ENCODE assay signal across 8 cellular contexts in the genomic region with DNA sequence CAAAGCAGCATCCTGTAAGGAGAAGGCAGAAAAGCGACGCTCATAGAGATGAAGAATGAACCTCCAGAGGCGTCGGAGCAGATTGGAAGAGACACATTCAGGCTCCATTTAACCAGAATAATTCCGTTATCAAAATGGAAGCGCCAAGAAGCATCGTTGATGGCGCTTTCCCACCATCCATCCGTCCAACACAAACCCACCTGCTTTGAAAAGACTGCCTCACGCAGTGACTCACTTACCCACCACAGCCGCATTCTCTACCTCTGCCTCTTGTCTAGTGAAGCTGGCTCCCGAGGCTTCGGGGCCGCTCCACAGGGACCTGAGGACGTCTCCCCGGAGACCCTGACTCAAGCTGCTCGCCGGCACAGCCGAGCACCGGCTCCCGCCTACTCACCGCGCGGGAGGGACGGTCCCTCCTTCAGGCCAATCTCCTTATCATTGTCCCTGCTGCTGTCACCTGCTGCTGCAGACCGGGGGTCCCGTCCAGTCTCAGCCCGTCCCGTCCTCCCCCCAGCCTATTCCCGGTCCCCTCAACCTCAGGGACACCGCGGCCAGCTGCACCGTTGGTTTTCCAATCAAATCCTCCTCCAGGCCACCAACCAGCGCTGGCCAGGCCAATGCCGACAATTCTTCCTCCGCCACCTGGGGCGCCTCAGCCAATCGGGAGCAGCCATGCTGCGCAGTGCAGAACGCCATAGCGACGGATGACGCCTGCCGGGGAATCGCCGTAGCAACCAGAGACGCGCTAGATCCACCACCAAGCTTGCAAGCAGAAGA. TPM values are rescaled to one million over a fixed set of nuclear protein-coding genes. Genes with fewer than 3 reads are reported as not detected.
DNase-seq lines count a peak whose midpoint lies in the region; ATAC-seq and TF ChIP-seq lines count a peak whose summit lies in the region.

A gene with protein sequence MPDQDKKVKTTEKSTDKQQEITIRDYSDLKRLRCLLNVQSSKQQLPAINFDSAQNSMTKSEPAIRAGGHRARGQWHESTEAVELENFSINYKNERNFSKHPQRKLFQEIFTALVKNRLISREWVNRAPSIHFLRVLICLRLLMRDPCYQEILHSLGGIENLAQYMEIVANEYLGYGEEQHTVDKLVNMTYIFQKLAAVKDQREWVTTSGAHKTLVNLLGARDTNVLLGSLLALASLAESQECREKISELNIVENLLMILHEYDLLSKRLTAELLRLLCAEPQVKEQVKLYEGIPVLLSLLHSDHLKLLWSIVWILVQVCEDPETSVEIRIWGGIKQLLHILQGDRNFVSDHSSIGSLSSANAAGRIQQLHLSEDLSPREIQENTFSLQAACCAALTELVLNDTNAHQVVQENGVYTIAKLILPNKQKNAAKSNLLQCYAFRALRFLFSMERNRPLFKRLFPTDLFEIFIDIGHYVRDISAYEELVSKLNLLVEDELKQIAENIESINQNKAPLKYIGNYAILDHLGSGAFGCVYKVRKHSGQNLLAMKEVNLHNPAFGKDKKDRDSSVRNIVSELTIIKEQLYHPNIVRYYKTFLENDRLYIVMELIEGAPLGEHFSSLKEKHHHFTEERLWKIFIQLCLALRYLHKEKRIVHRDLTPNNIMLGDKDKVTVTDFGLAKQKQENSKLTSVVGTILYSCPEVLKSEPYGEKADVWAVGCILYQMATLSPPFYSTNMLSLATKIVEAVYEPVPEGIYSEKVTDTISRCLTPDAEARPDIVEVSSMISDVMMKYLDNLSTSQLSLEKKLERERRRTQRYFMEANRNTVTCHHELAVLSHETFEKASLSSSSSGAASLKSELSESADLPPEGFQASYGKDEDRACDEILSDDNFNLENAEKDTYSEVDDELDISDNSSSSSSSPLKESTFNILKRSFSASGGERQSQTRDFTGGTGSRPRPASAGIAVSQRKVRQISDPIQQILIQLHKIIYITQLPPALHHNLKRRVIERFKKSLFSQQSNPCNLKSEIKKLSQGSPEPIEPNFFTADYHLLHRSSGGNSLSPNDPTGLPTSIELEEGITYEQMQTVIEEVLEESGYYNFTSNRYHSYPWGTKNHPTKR (minus strand): TSS at position 553 of the 777 bp plus-strand sequence. CDS start 16,501 bp downstream, outside the sequence.

- TF ChIP-seq POLR2A in gastroesophageal sphincter (IDR thresholded peaks at IDR 0.05) = no peak

- H3K4me3 ChIP-seq in KMS-11 (IDR thresholded peaks at IDR 0.05; ENCODE audit: insufficient read depth, low read depth, low read length) (peak within 1 kb of the TSS; percentile 43), gastroesophageal sphincter (peak within 1 kb of the TSS; percentile 60 to 64), neuron (ENCODE audit: low read length) (peak within 1 kb of the TSS; percentile 59)

- no peaks in the 10 kb centered on the region for H3K79me2 ChIP-seq in KMS-11 (ENCODE audit: insufficient read depth, low read depth)

- no peaks in the 10 kb centered on the region for H3K9me3 ChIP-seq in gastroesophageal sphincter
- no peaks in the 10 kb centered on the region for H3K9me3 ChIP-seq in neuron (ENCODE audit: low read length)

- H3K4me3 Mint-ChIP-seq in stimulated activated naive CD8-positive, alpha-beta T cell treated with anti-CD3 and anti-CD28 coated beads, Interleukin-15, amount 100 ng/mL, for 72 hours = peak within 1 kb of the TSS; percentile 93 to 96

- peak within 1 kb of the TSS; percentile 75; the same call in 1 of the 2 replicates for H2AFZ ChIP-seq in KMS-11 (ENCODE audit: low read depth)
- H2AFZ ChIP-seq in neuron (ENCODE audit: low read depth, low read length) = peak within 1 kb of the TSS; percentile 73

- no peak within 1 kb of the TSS for H3K27ac ChIP-seq in KMS-11
- peak within 1 kb of the TSS in 1 of 4 donors; percentile 30 for H3K27ac ChIP-seq in gastroesophageal sphincter

- ATAC-seq in GM21723 (IDR thresholded peaks at IDR 0.05; ENCODE audit: unreplicated experiment) (peak; percentile 100), gastroesophageal sphincter (peak; percentile 98)
- ATAC-seq in stimulated activated naive CD8-positive, alpha-beta T cell treated with anti-CD3 and anti-CD28 coated beads, Interleukin-15, amount 100 ng/mL, for 72 hours = peak; percentile 99

- peak within 1 kb of the TSS; percentile 84 to 87 for H3K27ac Mint-ChIP-seq in stimulated activated naive CD8-positive, alpha-beta T cell treated with anti-CD3 and anti-CD28 coated beads, Interleukin-15, amount 100 ng/mL, for 72 hours

- peak within 1 kb of the TSS; percentile 66; the same call in 1 of the 2 replicates for H3K4me2 ChIP-seq in KMS-11

- WGBS in gastroesophageal sphincter (ENCODE audit: low coverage in 1 of 2), 2 donors = 9% methylated on average over 11 of the region's 48 CpGs

- no peaks in the 10 kb centered on the region for H3K27me3 Mint-ChIP-seq in stimulated activated naive CD8-positive, alpha-beta T cell treated with anti-CD3 and anti-CD28 coated beads, Interleukin-15, amount 100 ng/mL, for 72 hours

- peak; percentile 41 for DNase-seq in DMS153 treated with DMSO at 0.1 percent for 48 hours (lab: John Stamatoyannopoulos, UW; ENCODE audit: unreplicated experiment)
- peak; percentile 91 to 93 for DNase-seq in SHP77 (lab: John Stamatoyannopoulos, UW)
- peak; percentile 84 for DNase-seq in activated gamma-delta T cell treated with anti-CD3 and anti-CD28 coated beads, Interleukin-2, amount 50 U/mL, for 16 hours (ENCODE audit: low read depth)
- DNase-seq in stimulated activated naive CD8-positive, alpha-beta T cell treated with anti-CD3 and anti-CD28 coated beads, Interleukin-15, amount 100 ng/mL, for 72 hours = peak; percentile 85 to 89

- H3K27me3 ChIP-seq in KMS-11 (ENCODE audit: insufficient read depth, low read depth) (no peaks in the 10 kb centered on the region), gastroesophageal sphincter (no peaks in the 10 kb centered on the region), neuron (ENCODE audit: insufficient read depth, low read length) (no peaks in the 10 kb centered on the region)

- H4K20me1 ChIP-seq in KMS-11 (ENCODE audit: insufficient read depth) = no peaks in the 10 kb centered on the region

- no peak for TF ChIP-seq EP300 in gastroesophageal sphincter (IDR thresholded peaks at IDR 0.05)

- H3K4me1 ChIP-seq in KMS-11 (ENCODE audit: low read depth, poor library complexity, severe bottlenecking) (no peaks in the 10 kb centered on the region), gastroesophageal sphincter (peaks cover 0 to 13% (median 0%) of the 10 kb centered on the region in 3 donors), neuron (ENCODE audit: insufficient read depth, low read length) (peaks cover 5% of the 10 kb centered on the region)

- no peak within 1 kb of the TSS for H3K9ac ChIP-seq in KMS-11

- H3K4me1 Mint-ChIP-seq in stimulated activated naive CD8-positive, alpha-beta T cell treated with anti-CD3 and anti-CD28 coated beads, Interleukin-15, amount 100 ng/mL, for 72 hours = peaks cover 15% of the 10 kb centered on the region

- TF ChIP-seq CTCF in KMS-11 (conservative IDR thresholded peaks at IDR 0.05; ENCODE audit: low read depth, low read length) (no peak), gastroesophageal sphincter (IDR thresholded peaks at IDR 0.05) (peak in 2 of 4 experiments; percentile 24 to 30)

- no peaks in the 10 kb centered on the region for H3K36me3 ChIP-seq in KMS-11 (ENCODE audit: insufficient read depth)
- no peaks in the 10 kb centered on the region for H3K36me3 ChIP-seq in gastroesophageal sphincter
- peaks cover 2% of the 10 kb centered on the region for H3K36me3 ChIP-seq in neuron (ENCODE audit: insufficient read depth, low read length)

- H3K9me3 Mint-ChIP-seq in stimulated activated naive CD8-positive, alpha-beta T cell treated with anti-CD3 and anti-CD28 coated beads, Interleukin-15, amount 100 ng/mL, for 72 hours = no peaks in the 10 kb centered on the region

RNA-seq across cellular contexts. Expression of the gene that starts here (rescaled TPM):
- total RNA-seq in gastroesophageal sphincter = 1 to 10 TPM in 3 of 4 donors, under 1 TPM in 1; 0.62 to 2.7 (median 1.5) TPM

Comparison
In these comparisons a context has a peak if more than half of its experiments do, and no peak if none do; other contexts are left out.
1. DNase-seq: peak in every context shown above with its lines; median percentile 92 in SHP77; 87 in stimulated activated naive CD8-positive, alpha-beta T cell treated with anti-CD3 and anti-CD28 coated beads, Interleukin-15, amount 100 ng/mL, for 72 hours; 84 in activated gamma-delta T cell treated with anti-CD3 and anti-CD28 coated beads, Interleukin-2, amount 50 U/mL, for 16 hours; 41 in DMS153 treated with DMSO at 0.1 percent for 48 hours.